In the genomic region with DNA sequence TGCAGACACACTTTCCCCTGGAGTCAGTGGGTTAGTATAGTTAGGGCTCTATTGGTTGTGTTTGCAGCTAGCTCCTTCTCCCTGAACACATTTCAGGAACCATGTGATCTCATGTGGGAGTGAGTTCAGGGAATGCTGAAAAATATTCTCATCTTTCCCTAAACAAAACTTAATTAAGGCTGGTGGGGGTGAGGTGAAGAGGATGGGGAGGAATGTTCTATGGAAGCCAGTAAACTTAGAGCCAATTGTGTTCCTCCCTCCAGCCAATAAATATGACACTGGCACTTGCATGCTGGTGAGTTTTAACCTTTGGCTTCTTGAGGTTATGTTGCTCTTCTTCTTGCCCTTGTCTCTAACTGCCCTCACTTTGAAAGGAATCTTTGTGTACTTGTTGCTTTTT, we compare ENCODE assay signal across 10 cellular contexts.
"Had no signal": no experiment of that assay in that cellular context is flagged by ENCODE, and none has a peak within 500 bp of the region (broad histone marks: within the 10 kb centered on the region; RNA-seq: fewer than 3 reads in every experiment).

No MANE protein-coding gene starts in this region.

- H3K9me3 ChIP-seq: heart right ventricle, transverse colon had no signal

- ATAC-seq: foreskin keratinocyte, heart right ventricle, left lobe of liver had no signal

- H3K27me3 Mint-ChIP-seq: activated naive CD4-positive, alpha-beta T cell treated with anti-CD3 and anti-CD28 coated beads, Interleukin-2, amount 10 ng/mL, durations not matched to agents 7 days and 5 days had no signal

- H3K4me3 ChIP-seq: heart right ventricle, neural progenitor cell, transverse colon had no signal

- H3K4me3 Mint-ChIP-seq: activated naive CD4-positive, alpha-beta T cell treated with anti-CD3 and anti-CD28 coated beads, Interleukin-2, amount 10 ng/mL, durations not matched to agents 7 days and 5 days; activated T-helper 1 cell treated with anti-CD3 and anti-CD28 coated beads, Interleukin-12 subunit alpha, Interleukin-12 subunit beta, Interleukin-2, Interleukin-4 antibody, amounts not matched to agents 30 ng/mL and 10 ng/mL and 1 ng/mL, durations not matched to agents 14 hours and 24 hours and 36 hours; neural progenitor cell had no signal

- H3K4me2 ChIP-seq: neural progenitor cell had no signal

- H3K27ac Mint-ChIP-seq: activated naive CD4-positive, alpha-beta T cell treated with anti-CD3 and anti-CD28 coated beads, Interleukin-2, amount 10 ng/mL, durations not matched to agents 7 days and 5 days; activated T-helper 1 cell treated with anti-CD3 and anti-CD28 coated beads, Interleukin-12 subunit alpha, Interleukin-12 subunit beta, Interleukin-2, Interleukin-4 antibody, amounts not matched to agents 30 ng/mL and 10 ng/mL and 1 ng/mL, durations not matched to agents 14 hours and 24 hours and 36 hours; neural progenitor cell had no signal

- H3K36me3 ChIP-seq: neural progenitor cell, transverse colon had no signal

- H3K27ac ChIP-seq: foreskin keratinocyte, neural progenitor cell, WERI-Rb-1 had no signal

- H2AFZ ChIP-seq: neural progenitor cell had no signal

- DNase-seq: activated CD4-positive, alpha-beta T cell treated with anti-CD3 and anti-CD28 coated beads for 4 hours; activated naive CD4-positive, alpha-beta T cell treated with anti-CD3 and anti-CD28 coated beads, Interleukin-2, amount 10 ng/mL, durations not matched to agents 7 days and 5 days; foreskin keratinocyte; heart right ventricle; substantia nigra; transverse colon; WERI-Rb-1 had no signal

- H3K9me3 Mint-ChIP-seq: activated naive CD4-positive, alpha-beta T cell treated with anti-CD3 and anti-CD28 coated beads, Interleukin-2, amount 10 ng/mL, durations not matched to agents 7 days and 5 days; activated T-helper 1 cell treated with anti-CD3 and anti-CD28 coated beads, Interleukin-12 subunit alpha, Interleukin-12 subunit beta, Interleukin-2, Interleukin-4 antibody, amounts not matched to agents 30 ng/mL and 10 ng/mL and 1 ng/mL, durations not matched to agents 14 hours and 24 hours and 36 hours; neural progenitor cell had no signal
